ENCODE assay signal across 26 cellular contexts in genomic region chr1:194366705-194367104, GRCh38.
"Had no signal": no experiment of that assay in that cellular context is flagged by ENCODE, and none has a peak within 500 bp of the region (broad histone marks: within the 10 kb centered on the region; RNA-seq: fewer than 3 reads in every experiment).

No MANE protein-coding gene starts in this region.

- H3K27ac Mint-ChIP-seq: activated CD4-positive, alpha-beta T cell treated with anti-CD3 and anti-CD28 coated beads for 36 hours; activated naive CD8-positive, alpha-beta T cell; activated T-helper 2 cell treated with anti-CD3 and anti-CD28 coated beads, Interferon-gamma antibody, Interleukin-2, Interleukin-4, amounts not matched to agents 10 μg/mL and 5 μg/mL and 100 μg/mL, durations not matched to agents 14 hours and 24 hours and 36 hours; mesothelial cell of epicardium; naive thymus-derived CD8-positive, alpha-beta T cell; neural progenitor cell; stimulated activated naive B cell treated with anti-CD40 and anti-IgM and Interleukin-4, amounts not matched to agents 10 μg/mL and 1 μg/mL and 100 μg/mL, for 72 hours; type B pancreatic cell; WTC11 had no signal

- H3K27me3 Mint-ChIP-seq: stimulated activated naive B cell treated with anti-CD40 and anti-IgM and Interleukin-4, amounts not matched to agents 10 μg/mL and 1 μg/mL and 100 μg/mL, for 72 hours; type B pancreatic cell had no signal

- ATAC-seq: activated CD4-positive, alpha-beta T cell treated with anti-CD3 and anti-CD28 coated beads for 36 hours; activated T-cell treated with anti-CD3 and anti-CD28 coated beads, Interleukin-2, amount 50 U/mL, for 4 hours; body of pancreas; left lung; naive thymus-derived CD8-positive, alpha-beta T cell; sciatic nerve; stimulated activated naive B cell treated with anti-CD40 and anti-IgM and Interleukin-4, amounts not matched to agents 10 μg/mL and 1 μg/mL and 100 μg/mL, for 72 hours; WTC11 had no signal

- H3K4me3 Mint-ChIP-seq: activated CD4-positive, alpha-beta T cell treated with anti-CD3 and anti-CD28 coated beads for 36 hours; activated naive CD8-positive, alpha-beta T cell; activated T-cell treated with anti-CD3 and anti-CD28 coated beads, Interleukin-2, amount 50 U/mL, for 4 hours; mesothelial cell of epicardium; naive thymus-derived CD8-positive, alpha-beta T cell; neural progenitor cell; stimulated activated naive B cell treated with anti-CD40 and anti-IgM and Interleukin-4, amounts not matched to agents 10 μg/mL and 1 μg/mL and 100 μg/mL, for 72 hours; type B pancreatic cell; WTC11 had no signal

- H3K9me3 ChIP-seq: adrenal gland, body of pancreas, testis, vagina had no signal

- H3K4me1 ChIP-seq: adrenal gland, body of pancreas, left lung, neural progenitor cell, testis, vagina had no signal

- H3K36me3 Mint-ChIP-seq: activated naive CD8-positive, alpha-beta T cell; mesothelial cell of epicardium; naive thymus-derived CD8-positive, alpha-beta T cell; neural progenitor cell; stimulated activated naive B cell treated with anti-CD40 and anti-IgM and Interleukin-4, amounts not matched to agents 10 μg/mL and 1 μg/mL and 100 μg/mL, for 72 hours; type B pancreatic cell; WTC11 had no signal

- H3K9me3 Mint-ChIP-seq: activated T-cell treated with anti-CD3 and anti-CD28 coated beads, Interleukin-2, amount 50 U/mL, for 4 hours; activated T-helper 2 cell treated with anti-CD3 and anti-CD28 coated beads, Interferon-gamma antibody, Interleukin-2, Interleukin-4, amounts not matched to agents 10 μg/mL and 5 μg/mL and 100 μg/mL, durations not matched to agents 14 hours and 24 hours and 36 hours; neural progenitor cell; stimulated activated naive B cell treated with anti-CD40 and anti-IgM and Interleukin-4, amounts not matched to agents 10 μg/mL and 1 μg/mL and 100 μg/mL, for 72 hours; type B pancreatic cell had no signal

- H3K27me3 ChIP-seq: adrenal gland, body of pancreas, dorsolateral prefrontal cortex, left lung, neural progenitor cell, testis, vagina had no signal

- H3K36me3 ChIP-seq: adrenal gland, left lung, neural progenitor cell, vagina had no signal

- H3K27ac ChIP-seq: adrenal gland, body of pancreas, dorsolateral prefrontal cortex, left lung, neural progenitor cell, testis, vagina had no signal

- H3K4me3 ChIP-seq: adrenal gland, body of pancreas, dorsolateral prefrontal cortex, left lung, neural progenitor cell, testis, vagina had no signal

- H3K4me1 Mint-ChIP-seq: activated CD4-positive, alpha-beta T cell treated with anti-CD3 and anti-CD28 coated beads for 36 hours; naive thymus-derived CD8-positive, alpha-beta T cell; neural progenitor cell; stimulated activated naive B cell treated with anti-CD40 and anti-IgM and Interleukin-4, amounts not matched to agents 10 μg/mL and 1 μg/mL and 100 μg/mL, for 72 hours had no signal

- DNase-seq: activated CD4-positive, alpha-beta T cell treated with anti-CD3 and anti-CD28 coated beads for 36 hours; activated CD4-positive, alpha-beta T cell treated with anti-CD3 and anti-CD28 coated beads, Interleukin-2, amount 50 U/mL, for 48 hours; activated CD8-positive, alpha-beta memory T cell treated with anti-CD3 and anti-CD28 coated beads, Interleukin-2, amount 50 U/mL, for 48 hours; activated naive CD4-positive, alpha-beta T cell; activated T-cell treated with anti-CD3 and anti-CD28 coated beads, Interleukin-2, amount 50 U/mL, for 4 hours; adrenal gland; body of pancreas; central memory CD4-positive, alpha-beta T cell; dorsolateral prefrontal cortex; kidney glomerular epithelial cell; left lung; naive thymus-derived CD8-positive, alpha-beta T cell; posterior cingulate gyrus; stimulated activated CD4-positive, alpha-beta T cell treated with anti-CD3 and anti-CD28 coated beads, Interleukin-2, amount 100 ng/mL, for 48 hours; stimulated activated CD8-positive, alpha-beta memory T cell treated with anti-CD3 and anti-CD28 coated beads, Interleukin-4, amount 100 ng/mL, for 48 hours; stimulated activated naive B cell treated with anti-CD40 and anti-IgM and Interleukin-4, amounts not matched to agents 10 μg/mL and 1 μg/mL and 100 μg/mL, for 72 hours; T-helper 1 cell; testis had no signal
